8 cellular contexts compared by ENCODE assay signal in the genomic region with DNA sequence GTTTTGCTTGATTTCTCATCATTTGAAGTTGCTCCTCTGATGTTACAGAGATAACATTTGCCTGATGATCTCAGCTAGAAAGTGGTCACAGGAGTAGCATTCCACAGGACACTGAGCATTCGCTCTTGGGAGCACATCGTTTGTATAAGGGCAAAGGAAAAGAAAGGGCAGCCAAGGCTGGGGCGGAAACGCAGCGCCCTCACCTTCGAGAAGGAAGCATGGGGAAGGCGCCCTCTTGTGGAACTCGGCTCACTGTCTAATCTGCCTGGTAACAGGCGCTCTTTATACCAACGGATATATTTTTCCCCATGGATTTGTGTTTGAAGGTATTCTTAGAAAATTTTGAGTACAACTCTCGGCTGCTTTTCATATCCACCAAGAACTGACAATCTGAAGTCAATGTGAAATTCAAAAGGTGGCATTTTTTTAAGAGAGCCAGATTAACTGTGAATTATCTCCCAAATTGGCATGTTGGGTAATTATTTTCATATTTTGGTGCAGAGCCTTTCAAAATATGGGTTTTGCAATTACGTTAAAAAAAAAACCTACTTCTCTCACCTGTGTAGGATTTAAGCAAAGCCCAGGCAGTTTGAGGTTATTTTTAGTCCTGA.
A peak's percentile ranks its signal among the peaks of the same experiment; 100 is the strongest.
DNase-seq lines count a peak whose midpoint lies in the region; ATAC-seq and TF ChIP-seq lines count a peak whose summit lies in the region.

No MANE protein-coding gene starts in this region.

- H3K27me3 Mint-ChIP-seq in T-cell: no peaks in the 10 kb centered on the region

- H3K9me3 Mint-ChIP-seq in T-cell: peaks cover 0 to 4% (median 0%) of the 10 kb centered on the region in 3 donors

- POLR2A ChIA-PET in GM10248 (lab: Yijun Ruan, JAX) (no interaction called here), T-cell (lab: Charles Lee) (interaction anchor here in 1 of 2 donors (0.6 kb wide), 1 partner anchor 541 kb away, joined by 3 read pairs; no protein-coding TSS in a partner anchor)

- CTCF ChIA-PET in GM10248 (lab: Yijun Ruan, JAX) (interaction anchor here (0.6 to 4.1 kb wide), 13 partner anchors 10 to 281 kb away, joined by 3 to 23 read pairs (median 4); no protein-coding TSS in a partner anchor), T-cell (lab: Charles Lee) (interaction anchor here (0.9 to 1.8 kb wide), 5 partner anchors 10 to 501 kb away, joined by 3 to 5 read pairs (median 4); no protein-coding TSS in a partner anchor)

- peak; percentile 81 to 94 (median 93) for ATAC-seq in T-cell (replicated peaks in 1 of 4)
- peak; percentile 98 for ATAC-seq in left ventricle myocardium superior
- no peak for ATAC-seq in HG02870 (IDR thresholded peaks at IDR 0.05; ENCODE audit: unreplicated experiment)

- no peaks in the 10 kb centered on the region for H3K36me3 Mint-ChIP-seq in T-cell

- H3K4me3 ChIP-seq in HFF-Myc (replicated peaks; ENCODE audit: low read depth, low read length): no peak overlapping the region
- peak overlapping the region; percentile 10 for H3K4me3 ChIP-seq in retinal pigment epithelial cell (ENCODE audit: low read length)

- intact Hi-C loops in left ventricle myocardium superior (cut with micrococcal nuclease): loop anchor here (5.0 kb wide), 1 partner anchor 500 kb away; no protein-coding TSS in a partner anchor

- H3K27ac Mint-ChIP-seq in T-cell: peak overlapping the region; percentile 67 to 85

- H3K4me3 Mint-ChIP-seq in T-cell: peak overlapping the region in 2 of 3 donors; percentile 18 to 46

- DNase-seq in GM10248 (ENCODE audit: extremely low spot score) (peak; percentile 63), HFF-Myc (ENCODE audit: extremely low read depth, low read depth) (no peak), NCI-H1048 (lab: John Stamatoyannopoulos, UW) (peak; percentile 14), T-cell (peak; percentile 50 to 88 (median 76)), amniotic epithelial cell (ENCODE audit: low read depth) (peak; percentile 71), left ventricle myocardium superior (peak; percentile 91), retinal pigment epithelial cell (ENCODE audit: low read depth) (peak; percentile 40)

- peaks cover 25 to 35% (median 34%) of the 10 kb centered on the region in 3 donors for H3K4me1 Mint-ChIP-seq in T-cell

- TF ChIP-seq CTCF in GM10248 (IDR thresholded peaks at IDR 0.05; ENCODE audit: control extremely low read depth, extremely low read depth, low read depth, missing control alignments) (peak; percentile 70), HFF-Myc (IDR thresholded peaks at IDR 0.05; ENCODE audit: low read depth, low read length, missing control alignments) (peak; percentile 87), retinal pigment epithelial cell (conservative IDR thresholded peaks at IDR 0.05; ENCODE audit: low read depth, low read length) (peak; percentile 87)
